In the genomic region with DNA sequence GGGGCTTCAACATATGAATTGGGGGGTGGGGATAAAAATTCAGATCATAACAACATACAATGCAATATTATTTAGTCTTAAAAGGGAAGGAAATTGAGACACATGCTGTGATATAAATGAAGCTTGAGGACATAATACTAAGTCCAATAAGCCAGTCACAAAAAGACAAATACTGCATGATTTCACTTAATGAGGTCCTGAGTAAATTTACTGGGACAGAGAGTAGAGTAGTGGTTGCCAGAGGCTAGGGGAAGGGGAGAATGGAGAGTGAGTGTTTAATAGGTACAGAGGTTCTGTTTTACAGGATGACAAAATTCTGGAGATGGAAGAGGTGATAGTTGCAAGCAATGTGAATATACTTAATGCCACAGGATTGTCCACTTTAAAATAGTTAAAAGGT, we compare ENCODE assay signal across 20 cellular contexts.
A peak's percentile ranks its signal among the peaks of the same experiment; 100 is the strongest.
DNase-seq lines count a peak whose midpoint lies in the region; ATAC-seq, FAIRE-seq and TF ChIP-seq lines count a peak whose summit lies in the region.
"Had no signal": no experiment of that assay in that cellular context is flagged by ENCODE, and none has a peak within 500 bp of the region (broad histone marks: within the 10 kb centered on the region; RNA-seq: fewer than 3 reads in every experiment).

No MANE protein-coding gene starts in this region.

- H3K9me2 ChIP-seq in PC-3 (replicated peaks; ENCODE audit: low read length): no peaks in the 10 kb centered on the region

- no peak overlapping the region for H3K4me2 ChIP-seq in HepG2 (ENCODE audit: low read depth, low read length)
- H3K4me2 ChIP-seq in PC-3 (ENCODE audit: low read length): no peak overlapping the region
- no peak overlapping the region for H3K4me2 ChIP-seq in mesendoderm (ENCODE audit: low read length)

- POLR2A ChIA-PET in HepG2 (lab: Yijun Ruan, JAX) (no interaction called here), PC-3 (lab: Charles Lee; ENCODE audit: unreplicated experiment) (no interaction called here)

- TF ChIP-seq EP300 in HepG2 (IDR thresholded peaks at IDR 0.05; ENCODE audit: low read depth in 2 of 2, low read length in 2 of 2) (no peak), HepG2 (CRISPR knock-in tag; IDR thresholded peaks at IDR 0.05; ENCODE audit: borderline replicate concordance) (no peak)

- ATAC-seq in HepG2 (no peak), PC-3 (no peak), GM21447 (IDR thresholded peaks at IDR 0.05; ENCODE audit: unreplicated experiment) (no peak)

- no peak overlapping the region for H2BK15ac ChIP-seq in mesendoderm (replicated peaks; ENCODE audit: low read depth)

- intact Hi-C loops in HepG2 (cut with micrococcal nuclease; ENCODE audit: unreplicated experiment): loop anchor here (10.0 kb wide), 1 partner anchor 159 kb away; no protein-coding TSS in a partner anchor
- intact Hi-C loops in PC-3 (cut with micrococcal nuclease): no loop called here

- BruUV-seq in HepG2 (replicated peaks; lab: Mats Ljungman, UMichigan) (no TSS peak), PC-3 (replicated peaks; lab: Mats Ljungman, UMichigan) (no TSS peak)

- H3K23ac ChIP-seq in mesendoderm (ENCODE audit: low read length): peak overlapping the region; percentile 51

- CTCF ChIA-PET in HepG2 (lab: Yijun Ruan, JAX; ENCODE audit: low intra/inter-chr PET ratio, low total read pairs) (no interaction called here), PC-3 (lab: Charles Lee) (no interaction called here)

- in situ Hi-C loops in HepG2 (cut with HindIII; ENCODE audit: extremely low pct_ligation_motif_present, low pct_unique_long_range_greater_than_20kb): loop anchor here (10.0 to 25.0 kb wide), 2 partner anchors 159 to 276 kb away; no protein-coding TSS in a partner anchor

- no peaks in the 10 kb centered on the region for H3K79me1 ChIP-seq in mesendoderm (ENCODE audit: low read length)

- TF ChIP-seq CTCF in liver (IDR thresholded peaks at IDR 0.05; ENCODE audit: low read depth, low read length, missing input control) (no peak), HepG2 (CRISPR knock-in tag; IDR thresholded peaks at IDR 0.05) (no peak), PC-3 (conservative IDR thresholded peaks at IDR 0.05; ENCODE audit: low read depth, low read length) (no peak)

- H2AK5ac ChIP-seq in mesendoderm (ENCODE audit: low read length): no peak overlapping the region

- H3K27ac ChIP-seq in liver (ENCODE audit: low read depth in 1 of 2, low read length in 2 of 2) (peak overlapping the region; percentile 63 to 66), HepG2 (ENCODE audit: extremely low read length, insufficient read depth, low read length) (no peak overlapping the region), PC-3 (ENCODE audit: low read length) (no peak overlapping the region), mesendoderm (ENCODE audit: low read depth, low read length) (no peak overlapping the region)
- H3K27ac ChIP-seq: GM23248, HL-60 had no signal

- H3K79me2 ChIP-seq in HepG2 (ENCODE audit: insufficient read depth, low read length) (no peaks in the 10 kb centered on the region), PC-3 (ENCODE audit: low read length) (no peaks in the 10 kb centered on the region), mesendoderm (ENCODE audit: control insufficient read depth, insufficient read depth, low read length) (no peaks in the 10 kb centered on the region)

- H2BK120ac ChIP-seq in mesendoderm (ENCODE audit: low read depth, low read length): no peak overlapping the region

- no peak for DNase-seq in HepG2 (ENCODE audit: low spot score)
- peak; percentile 13 for DNase-seq in PC-3
- no peak for DNase-seq in mesendoderm
- DNase-seq in SK-N-DZ (ENCODE audit: low spot score): no peak
- DNase-seq in MV-4-11 (lab: John Stamatoyannopoulos, UW): no peak
- DNase-seq: ACHN; BE2C; C1 segment of cervical spinal cord; Caco-2; CD4-positive, alpha-beta T cell; GM23248; HCEC 1CT; IMR-90 had no signal

- H3K9ac ChIP-seq in liver (ENCODE audit: low read depth in 1 of 2, low read length in 2 of 2) (no peak overlapping the region), HepG2 (ENCODE audit: insufficient read depth, low read depth, low read length) (no peak overlapping the region), PC-3 (ENCODE audit: low read length) (no peak overlapping the region), mesendoderm (ENCODE audit: low read length) (no peak overlapping the region)
- H3K9ac ChIP-seq: GM23248 had no signal

- FAIRE-seq in HepG2 (lab: Jason Lieb, UNC): no peak
- FAIRE-seq: A204.1, D721Med, G401.6, GM12891 had no signal

- H3K18ac ChIP-seq in mesendoderm (ENCODE audit: low read length): peak overlapping the region; percentile 11

- TF ChIP-seq POLR2A in HepG2 (IDR thresholded peaks at IDR 0.05; ENCODE audit: insufficient read depth in 1 of 2, low read depth in 2 of 2, low read length in 2 of 2): no peak

- H4K8ac ChIP-seq in mesendoderm (ENCODE audit: low read depth, low read length): no peak overlapping the region

- no peak overlapping the region for H2BK5ac ChIP-seq in mesendoderm (ENCODE audit: low read length)

- TF ChIP-seq RAD21 in liver (IDR thresholded peaks at IDR 0.05) (peak in 1 of 2 donors; percentile 29), HepG2 (CRISPR knock-in tag; IDR thresholded peaks at IDR 0.05) (no peak)

- H3K4me3 ChIP-seq in liver (ENCODE audit: low read depth in 1 of 3, low read length in 3 of 3): no peak overlapping the region
- H3K4me3 ChIP-seq in HepG2 (replicated peaks in 1 of 3; ENCODE audit: insufficient read depth in 1 of 3, low read depth in 2 of 3, low read length in 3 of 3): no peak overlapping the region
- no peak overlapping the region for H3K4me3 ChIP-seq in PC-3 (ENCODE audit: low read length)
- no peak overlapping the region for H3K4me3 ChIP-seq in mesendoderm (ENCODE audit: low read length)
- H3K4me3 ChIP-seq: GM23248 had no signal

- no peak overlapping the region for H3K4ac ChIP-seq in mesendoderm (ENCODE audit: low read depth, low read length)

- no peak overlapping the region for H3K56ac ChIP-seq in mesendoderm (ENCODE audit: low read length)

- H4K5ac ChIP-seq in mesendoderm (ENCODE audit: low read length): no peak overlapping the region

- H3K9me3 ChIP-seq in liver (ENCODE audit: control insufficient read depth in 4 of 4, low read length in 3 of 4) (no peaks in the 10 kb centered on the region), HepG2 (ENCODE audit: low read length) (no peaks in the 10 kb centered on the region), PC-3 (ENCODE audit: low read length) (no peaks in the 10 kb centered on the region)
- H3K9me3 ChIP-seq: BE2C, Caco-2 had no signal

- no peaks in the 10 kb centered on the region for H3F3A ChIP-seq in PC-3 (ENCODE audit: low read length, unreplicated experiment)

- H3K27me3 ChIP-seq in liver (ENCODE audit: control insufficient read depth in 4 of 4, insufficient read depth in 4 of 4, low read length in 3 of 4): no peaks in the 10 kb centered on the region
- H3K27me3 ChIP-seq in HepG2 (ENCODE audit: control insufficient read depth in 1 of 2, insufficient read depth in 2 of 2, low read length in 2 of 2): no peaks in the 10 kb centered on the region
- H3K27me3 ChIP-seq in PC-3 (ENCODE audit: low read length): no peaks in the 10 kb centered on the region
- H3K27me3 ChIP-seq in mesendoderm (ENCODE audit: insufficient read depth, low read length, poor library complexity): no peaks in the 10 kb centered on the region
- H3K27me3 ChIP-seq: BE2C had no signal

- H3K4me1 ChIP-seq in liver (ENCODE audit: control insufficient read depth in 4 of 4, insufficient read depth in 4 of 4, low read length in 3 of 4) (peaks cover 7 to 58% (median 38%) of the 10 kb centered on the region in 4 donors), HepG2 (ENCODE audit: insufficient read depth, low read length) (peaks cover 41% of the 10 kb centered on the region), PC-3 (ENCODE audit: insufficient read depth, low read length) (peaks cover 28% of the 10 kb centered on the region), mesendoderm (ENCODE audit: control insufficient read depth, low read depth, low read length) (no peaks in the 10 kb centered on the region)
- H3K4me1 ChIP-seq: BE2C, Caco-2 had no signal

- H4K20me1 ChIP-seq in HepG2 (ENCODE audit: insufficient read depth, low read length): no peaks in the 10 kb centered on the region
- H4K20me1 ChIP-seq in PC-3 (ENCODE audit: low read length): no peaks in the 10 kb centered on the region

- H2AFZ ChIP-seq in HepG2 (ENCODE audit: low read length): no peak overlapping the region
- no peak overlapping the region for H2AFZ ChIP-seq in PC-3 (ENCODE audit: low read length)
- H2AFZ ChIP-seq: GM23248 had no signal

- H3K36me3 ChIP-seq in liver (ENCODE audit: control insufficient read depth in 4 of 4, insufficient read depth in 3 of 4, low read depth in 1 of 4, low read length in 3 of 4) (no peaks in the 10 kb centered on the region), HepG2 (replicated peaks in 1 of 2; ENCODE audit: control insufficient read depth in 1 of 2, insufficient read depth in 2 of 2, low read length in 2 of 2) (no peaks in the 10 kb centered on the region), PC-3 (ENCODE audit: low read depth, low read length) (no peaks in the 10 kb centered on the region), mesendoderm (ENCODE audit: control insufficient read depth, insufficient read depth, low read length) (no peaks in the 10 kb centered on the region)
- H3K36me3 ChIP-seq: BE2C had no signal

TF ChIP-seq in liver, 16 proteins besides CTCF, POLR2A, EP300 and RAD21 (continues in another document):
- peak in 1 of 2 donors; percentile 56 for TF ChIP-seq RXRA (IDR thresholded peaks at IDR 0.05)
- TF ChIP-seq GABPA (IDR thresholded peaks at IDR 0.05 in 1 of 2, conservative IDR thresholded peaks at IDR 0.05 in 1 of 2): no peak
- TF ChIP-seq EGR1 (IDR thresholded peaks at IDR 0.05; ENCODE audit: low read depth in 2 of 2): no peak
- TF ChIP-seq FOXA2 (IDR thresholded peaks at IDR 0.05): peak; percentile 24
- peak; percentile 73 to 82 for TF ChIP-seq HNF4A (conservative IDR thresholded peaks at IDR 0.05)
- TF ChIP-seq SP1 (IDR thresholded peaks at IDR 0.05): peak; percentile 48
- TF ChIP-seq FOXA1 (IDR thresholded peaks at IDR 0.05): no peak
- no peak for TF ChIP-seq NR2F2 (IDR thresholded peaks at IDR 0.05)

TF ChIP-seq in HepG2, 621 proteins besides CTCF, POLR2A, EP300 and RAD21 (continues in another document):
- TF ChIP-seq ZNF552 (CRISPR knock-in tag; IDR thresholded peaks at IDR 0.05; ENCODE audit: borderline replicate concordance) (no peak), FOSL2 (CRISPR knock-in tag; IDR thresholded peaks at IDR 0.05) (no peak), ARNTL (CRISPR knock-in tag; IDR thresholded peaks at IDR 0.05) (no peak), ZNF274 (CRISPR knock-in tag; IDR thresholded peaks at IDR 0.05) (no peak), ZNF615 (CRISPR knock-in tag; IDR thresholded peaks at IDR 0.05; ENCODE audit: borderline replicate concordance) (no peak), ZNF749 (CRISPR knock-in tag; IDR thresholded peaks at IDR 0.05; ENCODE audit: borderline replicate concordance) (no peak), CBX1 (IDR thresholded peaks at IDR 0.05; ENCODE audit: low read depth) (no peak), ZNF768 (CRISPR knock-in tag; IDR thresholded peaks at IDR 0.05) (no peak)
- TF ChIP-seq, protein P1, sequence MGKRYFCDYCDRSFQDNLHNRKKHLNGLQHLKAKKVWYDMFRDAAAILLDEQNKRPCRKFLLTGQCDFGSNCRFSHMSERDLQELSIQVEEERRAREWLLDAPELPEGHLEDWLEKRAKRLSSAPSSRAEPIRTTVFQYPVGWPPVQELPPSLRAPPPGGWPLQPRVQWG (CRISPR knock-in tag; IDR thresholded peaks at IDR 0.05; ENCODE audit: borderline replicate concordance, low read depth): no peak

Comparison
In these comparisons a context has a peak if more than half of its experiments do, and no peak if none do; other contexts are left out.
1. H3K27ac ChIP-seq: peak in liver (2 of 2); none in HepG2 (single experiment), PC-3 (single experiment) and mesendoderm (single experiment).